Comparison of ENCODE assay signal across 9 cellular contexts in the genomic region with DNA sequence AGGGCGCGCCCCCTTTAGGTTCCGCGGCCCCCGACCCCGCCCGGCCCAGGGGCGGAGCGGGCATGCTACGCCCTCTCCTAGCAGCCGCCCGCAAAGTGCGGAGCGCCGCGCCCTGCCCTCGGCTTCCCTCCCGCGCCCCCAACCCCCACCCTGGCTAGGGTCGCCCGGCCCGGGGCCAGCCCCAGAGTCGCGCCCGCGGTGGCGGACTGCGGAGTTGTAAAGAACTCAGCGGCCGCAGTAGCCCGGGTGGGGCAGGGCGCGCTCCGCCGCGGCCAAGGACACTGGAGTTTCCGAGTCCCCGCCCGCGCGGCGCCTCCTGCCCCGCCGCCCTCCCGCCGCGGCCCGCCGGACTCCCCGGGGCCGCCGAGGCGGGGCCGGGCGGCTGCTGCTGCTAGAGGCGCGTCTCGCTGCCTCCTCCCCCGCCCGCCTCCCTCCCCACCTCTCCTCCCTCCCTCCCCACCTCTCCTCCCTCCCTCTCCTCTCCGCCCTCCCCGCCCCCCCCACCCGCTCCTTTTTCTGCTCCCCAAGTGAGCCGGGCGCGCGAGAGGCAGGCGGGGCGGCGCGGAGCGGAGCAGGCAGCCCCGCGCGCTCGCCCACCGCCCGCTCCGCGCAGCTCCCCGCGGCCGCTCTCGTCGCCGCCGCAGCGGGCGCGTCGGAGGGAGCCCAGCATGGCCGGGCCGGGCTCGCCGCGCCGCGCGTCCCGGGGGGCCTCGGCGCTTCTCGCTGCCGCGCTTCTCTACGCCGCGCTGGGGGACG. TPM values are rescaled to one million over a fixed set of nuclear protein-coding genes. Genes with fewer than 3 reads are reported as not detected.
DNase-seq lines count a peak whose midpoint lies in the region; ATAC-seq, FAIRE-seq and TF ChIP-seq lines count a peak whose summit lies in the region.
"Had no signal": no experiment of that assay in that cellular context is flagged by ENCODE, and none has a peak within 500 bp of the region (broad histone marks: within the 10 kb centered on the region; RNA-seq: fewer than 3 reads in every experiment).

A gene (plus strand): TSS at position 507 of the 756 bp plus-strand sequence.

- ATAC-seq in GM21786 (IDR thresholded peaks at IDR 0.05; ENCODE audit: unreplicated experiment) = no peak

- H3K36me3 Mint-ChIP-seq in immature natural killer cell = peaks cover 0 to 4% (median 3%) of the 10 kb centered on the region in 3 donors

- H3K27ac ChIP-seq in Peyer's patch = peak within 1 kb of the TSS in 1 of 4 donors; percentile 54
- peak within 1 kb of the TSS; percentile 82 to 84 for H3K27ac ChIP-seq in ovary
- H3K27ac ChIP-seq: C4-2B had no signal

- H3K4me1 ChIP-seq in Peyer's patch = peaks cover 0 to 21% (median 0%) of the 10 kb centered on the region in 4 donors
- no peaks in the 10 kb centered on the region for H3K4me1 ChIP-seq in ovary (ENCODE audit: insufficient read depth)

- TF ChIP-seq POLR2A in Peyer's patch (IDR thresholded peaks at IDR 0.05) (no peak), ovary (IDR thresholded peaks at IDR 0.05) (no peak)

- 0 to 1% (median 0%) methylated on average over 13 to 104 of the region's 109 CpGs for WGBS in ovary, 3 donors

- no peaks in the 10 kb centered on the region for H3K36me3 ChIP-seq in Peyer's patch
- H3K36me3 ChIP-seq in ovary = no peaks in the 10 kb centered on the region

- H3K27me3 ChIP-seq in Peyer's patch (peaks cover 0 to 7% of the 10 kb centered on the region in 2 donors), ovary (no peaks in the 10 kb centered on the region)

- H3K4me1 Mint-ChIP-seq in immature natural killer cell = peaks cover 0 to 4% of the 10 kb centered on the region in 2 donors

- H3K4me3 ChIP-seq in Peyer's patch = peak within 1 kb of the TSS; percentile 26 to 59 (median 40)
- H3K4me3 ChIP-seq in ovary = peak within 1 kb of the TSS; percentile 55

- no peak for TF ChIP-seq EP300 in ovary (IDR thresholded peaks at IDR 0.05)

- DNase-seq in NCI-H2029 (lab: John Stamatoyannopoulos, UW) (peak; percentile 14), NCI-H2029 treated with DMSO at 0.1 percent for 48 hours (lab: John Stamatoyannopoulos, UW) (no peak), Peyer's patch (peak in 1 of 3 donors; percentile 55), frontal cortex (ENCODE audit: low spot score in 2 of 2) (peak; percentile 66 to 72), ovary (peak; percentile 71 to 81 (median 78)), SKM-1 treated with dmso at 0.1 percent for 144 hours (lab: John Stamatoyannopoulos, UW; ENCODE audit: unreplicated experiment) (no peak), immature natural killer cell (no peak)

- H3K4me3 Mint-ChIP-seq in immature natural killer cell = peak within 1 kb of the TSS in 1 of 5 donors; percentile 27

- intact Hi-C loops in ovary (cut with DNase I) = no loop called here

- H3K27ac Mint-ChIP-seq in immature natural killer cell = no peak within 1 kb of the TSS

- no peak for FAIRE-seq in frontal cortex (lab: Jason Lieb, UNC)

- TF ChIP-seq CTCF in Peyer's patch (IDR thresholded peaks at IDR 0.05) = no peak
- no peak for TF ChIP-seq CTCF in ovary (IDR thresholded peaks at IDR 0.05)

- no peaks in the 10 kb centered on the region for H3K9me3 Mint-ChIP-seq in immature natural killer cell

- H3K9me3 ChIP-seq in Peyer's patch (no peaks in the 10 kb centered on the region), ovary (no peaks in the 10 kb centered on the region)

- H3K27me3 Mint-ChIP-seq in immature natural killer cell (ENCODE audit: low read depth in 3 of 3) = peaks cover 13 to 19% (median 13%) of the 10 kb centered on the region in 3 donors

RNA-seq across cellular contexts. Expression of the gene that starts here (rescaled TPM):
- total RNA-seq in Peyer's patch = 1 to 10 TPM in 1 of 4 donors, under 1 TPM in 1, not detected in 2; 0.27 to 5.0 TPM
- 30.6 TPM for total RNA-seq in frontal cortex
- total RNA-seq in ovary = 10 to 100 TPM in 1 of 7 donors, 1 to 10 TPM in 6; 3.0 to 10.1 (median 5.1) TPM
- 1 to 10 TPM; 2.0 to 4.7 TPM for polyA plus RNA-seq in ovary
- 1 to 10 TPM in 1 of 3 donors, under 1 TPM in 2; 0.39 to 4.6 (median 0.77) TPM for polyA plus RNA-seq in immature natural killer cell

Comparison
In these comparisons a context has a peak if more than half of its experiments do, and no peak if none do; other contexts are left out.
1. DNase-seq: peak in NCI-H2029 (single experiment), frontal cortex (2 of 2) and ovary (5 of 5); none in NCI-H2029 treated with DMSO at 0.1 percent for 48 hours (single experiment), SKM-1 treated with dmso at 0.1 percent for 144 hours (single experiment) and immature natural killer cell (0 of 3).